8 cellular contexts compared by ENCODE assay signal in the genomic region with DNA sequence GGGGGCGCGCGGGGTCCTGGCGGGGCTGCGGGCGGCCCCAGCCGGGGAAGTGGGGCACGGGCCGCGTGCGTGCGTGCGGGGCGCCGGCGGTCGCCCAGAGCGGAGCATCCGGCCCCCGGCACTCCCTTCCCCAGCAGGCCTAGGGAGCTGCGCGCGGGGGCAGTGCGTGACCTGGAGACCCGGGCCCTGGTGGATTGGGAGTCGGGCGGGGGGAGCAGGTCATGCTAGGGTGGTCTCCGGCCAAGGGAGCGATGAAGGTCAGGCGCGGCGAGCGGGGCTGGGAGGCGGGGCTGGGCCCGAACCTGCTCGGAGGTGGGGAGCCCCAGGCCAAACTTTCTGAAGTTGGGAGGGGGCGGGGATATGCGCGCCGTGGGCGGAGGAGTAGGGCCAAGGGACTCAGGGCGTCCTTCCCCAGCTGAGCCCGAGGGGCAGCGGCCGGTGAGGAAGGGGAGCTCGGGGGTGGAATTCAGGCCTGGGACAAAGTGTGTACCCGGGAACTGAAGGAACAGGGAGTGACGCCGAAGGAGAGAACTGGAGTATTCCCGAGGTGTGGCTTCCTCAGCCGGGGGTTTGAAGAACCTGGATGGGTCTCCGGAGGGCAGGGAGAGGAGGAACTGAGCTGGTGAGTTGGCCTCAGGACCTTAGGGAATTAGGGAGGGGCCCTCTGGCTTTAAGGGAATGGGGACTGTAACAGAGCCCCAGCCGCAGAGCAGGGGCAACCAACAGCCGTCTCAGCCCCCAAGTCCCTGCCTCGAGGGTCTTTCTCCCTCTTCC. TPM values are rescaled to one million over a fixed set of nuclear protein-coding genes. Genes with fewer than 3 reads are reported as not detected.
DNase-seq lines count a peak whose midpoint lies in the region; ATAC-seq, FAIRE-seq and TF ChIP-seq lines count a peak whose summit lies in the region.

No MANE protein-coding gene starts in this region.

- H3K4me1 ChIP-seq in RWPE2 (ENCODE audit: insufficient read depth, poor library complexity, severe bottlenecking): peaks cover 21% of the 10 kb centered on the region
- peaks cover 8 to 29% of the 10 kb centered on the region in 2 experiments; a peak in 4 of 5 replicates for H3K4me1 ChIP-seq in K562 (replicated peaks in 1 of 2; ENCODE audit: control insufficient read depth in 2 of 2, insufficient read depth in 2 of 2, low read length in 2 of 2)

- TF ChIP-seq EP300 in K562 (IDR thresholded peaks at IDR 0.05; ENCODE audit: low read length): no peak

- DNase-seq in Right ventricle myocardium inferior (ENCODE audit: missing footprints): no peak
- DNase-seq in cardiac septum (ENCODE audit: low spot score): no peak
- DNase-seq in RWPE2 (ENCODE audit: low spot score): peak; percentile 62
- peak; percentile 56 to 75 (median 68) for DNase-seq in K562 (ENCODE audit: extremely low read depth in 1 of 4, low spot score in 3 of 4)
- no peak for DNase-seq in kidney epithelial cell (ENCODE audit: low read depth)
- peak; percentile 49 for DNase-seq in stimulated activated CD4-positive, alpha-beta T cell treated with anti-CD3 and anti-CD28 coated beads, Interleukin-1b, Interleukin-23, amount 100 ng/mL, for 48 hours
- DNase-seq in D721Med (ENCODE audit: insufficient read length, low spot score): no peak

- ATAC-seq in Right ventricle myocardium inferior (peak; percentile 44), HG02970 (IDR thresholded peaks at IDR 0.05; ENCODE audit: low FRiP score, unreplicated experiment) (peak; percentile 42), RWPE2 (ENCODE audit: low read depth) (peak; percentile 41), K562 (peak; percentile 66)

- peaks cover 18% of the 10 kb centered on the region for H3K79me2 ChIP-seq in K562 (ENCODE audit: control insufficient read depth, insufficient read depth, low read length)

- H2AFZ ChIP-seq in K562 (ENCODE audit: low read depth, low read length): peak overlapping the region; percentile 89

- FAIRE-seq in K562 (lab: Jason Lieb, UNC): no peak
- FAIRE-seq in D721Med (lab: Jason Lieb, UNC): no peak

- peaks cover 5% of the 10 kb centered on the region; the same call in 1 of the 2 replicates for H3K36me3 ChIP-seq in RWPE2 (ENCODE audit: low read depth)
- H3K36me3 ChIP-seq in K562 (ENCODE audit: control insufficient read depth, insufficient read depth, low read length): no peaks in the 10 kb centered on the region
- no peaks in the 10 kb centered on the region for H3K36me3 ChIP-seq in kidney epithelial cell (ENCODE audit: control insufficient read depth, insufficient read depth, low read length)

- in situ Hi-C loops in K562 (cut with MboI): no loop called here

- WGBS in K562 (ENCODE audit: insufficient coverage, low coverage, missing lambda C conversion rate): 2% methylated on average over 23 of the region's 55 CpGs

- no peak; the same call in 1 of the 2 replicates for TF ChIP-seq POLR2A in K562 (conservative IDR thresholded peaks at IDR 0.05)

- H4K20me1 ChIP-seq in K562 (replicated peaks; ENCODE audit: control insufficient read depth, insufficient read depth, low read length): no peaks in the 10 kb centered on the region; the same call in 1 of the 2 replicates

- H3K4me3 ChIP-seq in RWPE2 (ENCODE audit: severe bottlenecking) (peak overlapping the region; percentile 84), K562 (peak overlapping the region; percentile 81), kidney epithelial cell (ENCODE audit: low read depth, low read length) (peak overlapping the region; percentile 51)

- H3K27ac ChIP-seq in RWPE2 (ENCODE audit: poor library complexity, severe bottlenecking) (peak overlapping the region; percentile 60), K562 (ENCODE audit: extremely low read depth, low read depth, low read length) (peak overlapping the region; percentile 66)

- no peaks in the 10 kb centered on the region for H3K27me3 ChIP-seq in RWPE2 (ENCODE audit: insufficient read depth, poor library complexity, severe bottlenecking)
- H3K27me3 ChIP-seq in K562 (ENCODE audit: control insufficient read depth in 2 of 2, insufficient read depth in 2 of 2, low read length in 2 of 2): no peaks in the 10 kb centered on the region
- H3K27me3 ChIP-seq in kidney epithelial cell (ENCODE audit: control insufficient read depth, insufficient read depth, low read length): no peaks in the 10 kb centered on the region

- H3K9me3 ChIP-seq in RWPE2 (ENCODE audit: severe bottlenecking) (no peaks in the 10 kb centered on the region), K562 (replicated peaks; ENCODE audit: control insufficient read depth, insufficient read depth, low read depth, low read length) (peaks cover 6% of the 10 kb centered on the region)

- no peak for TF ChIP-seq RAD21 in K562 (CRISPR knock-in tag; conservative IDR thresholded peaks at IDR 0.05 in 1 of 2, IDR thresholded peaks at IDR 0.05 in 1 of 2)

- no peak for TF ChIP-seq CTCF in RWPE2 (IDR thresholded peaks at IDR 0.05; ENCODE audit: poor library complexity, severe bottlenecking)
- no peak for TF ChIP-seq CTCF in K562 (IDR thresholded peaks at IDR 0.05 in 2 of 3, conservative IDR thresholded peaks at IDR 0.05 in 1 of 3; ENCODE audit: insufficient read depth in 2 of 3, low read depth in 1 of 3, low read length in 3 of 3)
- TF ChIP-seq CTCF in kidney epithelial cell (IDR thresholded peaks at IDR 0.05; ENCODE audit: insufficient read depth, low read length, poor library complexity, severe bottlenecking): no peak
- TF ChIP-seq CTCF in D721Med (IDR thresholded peaks at IDR 0.05; ENCODE audit: insufficient read depth, missing control alignments): no peak

- H3K9me1 ChIP-seq in K562 (ENCODE audit: control insufficient read depth, insufficient read depth, low read length): peaks cover 3% of the 10 kb centered on the region

- BruUV-seq in K562 (replicated peaks; lab: Mats Ljungman, UMichigan): TSS peak; percentile 45

- peak overlapping the region; percentile 88 for H3K4me2 ChIP-seq in K562 (ENCODE audit: insufficient read depth, low read length)

- CTCF ChIA-PET in K562 (lab: Yijun Ruan, JAX; ENCODE audit: low intra/inter-chr PET ratio): no interaction called here

- POLR2A ChIA-PET in K562 (lab: Yijun Ruan, JAX): interaction anchor here (0.6 to 1.2 kb wide), 7 partner anchors 9 to 1072 kb away, joined by 3 to 6 read pairs (median 3); no protein-coding TSS in a partner anchor

- H3K9ac ChIP-seq in K562 (ENCODE audit: insufficient read depth in 1 of 2, low read depth in 2 of 2, low read length in 2 of 2): peak overlapping the region; percentile 65 to 94

- intact Hi-C loops in Right ventricle myocardium inferior (cut with DNase I): no loop called here
- intact Hi-C loops in cardiac septum (cut with DNase I): no loop called here
- intact Hi-C loops in K562 (cut with micrococcal nuclease): no loop called here

RNA-seq across cellular contexts. Expression of gene XYLT2, which starts 0.6 kb away (rescaled TPM):
- total RNA-seq in Right ventricle myocardium inferior: 16.4 TPM
- 10.8 TPM for total RNA-seq in cardiac septum
- 16.9 and 49.3 TPM in 2 replicates for total RNA-seq in K562 (2011; cell fraction: chromatin; rRNA removed; ENCODE audit: low replicate concordance)
- 28.8 and 34.7 TPM in 2 replicates for total RNA-seq in K562 (2011; cell fraction: nucleolus; rRNA removed)
- 27.6 and 29.6 TPM in 2 replicates for total RNA-seq in K562 (2011; cell fraction: nucleoplasm; rRNA removed)
- total RNA-seq in K562 (2014; rRNA removed): 9.1 and 14.0 TPM in 2 replicates
- total RNA-seq in K562 (2014; rRNA removed; fragmentation: Illumina TruSeq; extraction: Trizol): 2.0 and 2.4 TPM in 2 replicates
- total RNA-seq in K562 (2015; rRNA removed; fragmentation: Illumina TruSeq; extraction: Trizol): 4.5 and 10.6 TPM in 2 replicates
- 8.9 and 9.5 TPM in 2 replicates for total RNA-seq in K562 (2021)
- 3.8 and 8.4 TPM in 2 replicates for polyA plus RNA-seq in K562 (2011; rRNA removed)
- polyA plus RNA-seq in K562 (2011; cell fraction: cytosol; rRNA removed): 7.0 and 11.0 TPM in 2 replicates
- 19.7 and 30.0 TPM in 2 replicates for polyA plus RNA-seq in K562 (2011; cell fraction: nucleus; rRNA removed)
- 6.2 and 10.6 TPM in 2 replicates for polyA plus RNA-seq in K562 (2012)
- 4.3 and 6.5 TPM in 2 replicates for polyA plus RNA-seq in K562 (2014; fragmentation: Illumina TruSeq; extraction: Trizol)
- polyA plus RNA-seq in K562 (2014; fragmentation: Nextera tagmentation; extraction: Ambion mirVana): 1 to 10 TPM in 1 of 2 experiments, under 1 TPM in 1; 0.63 to 1.0 TPM
- 7.3 and 8.0 TPM in 2 replicates for polyA plus RNA-seq in K562 (2014; rRNA removed)
- polyA minus RNA-seq in K562 (2011; rRNA and poly(A)+ RNA removed): 6.2 and 7.9 TPM in 2 replicates
- 8.8 and 29.4 TPM in 2 replicates for polyA minus RNA-seq in K562 (2011; cell fraction: cytosol; rRNA and poly(A)+ RNA removed)
- polyA minus RNA-seq in K562 (2011; cell fraction: nucleus; rRNA and poly(A)+ RNA removed): 9.4 and 10.1 TPM in 2 replicates
- 30.2 and 35.7 TPM in 2 replicates for total RNA-seq in kidney epithelial cell

RNA-seq across cellular contexts. Expression of gene MRPL27, which starts 26.5 kb away (rescaled TPM):
- total RNA-seq in Right ventricle myocardium inferior (85.0 TPM), cardiac septum (61.4 TPM), K562 (2014; rRNA removed) (99.4 and 102 TPM in 2 replicates), K562 (2014; rRNA removed; fragmentation: Illumina TruSeq; extraction: Trizol) (122 and 142 TPM in 2 replicates), K562 (2015; rRNA removed; fragmentation: Illumina TruSeq; extraction: Trizol) (123 and 127 TPM in 2 replicates), K562 (2021) (96.3 and 98.2 TPM in 2 replicates), kidney epithelial cell (89.2 and 92.5 TPM in 2 replicates)
- total RNA-seq in K562 (2011; cell fraction: chromatin; rRNA removed; ENCODE audit: low replicate concordance): 59.4 and 90.8 TPM in 2 replicates
- 82.5 and 90.0 TPM in 2 replicates for total RNA-seq in K562 (2011; cell fraction: nucleolus; rRNA removed)
- 74.9 and 93.1 TPM in 2 replicates for total RNA-seq in K562 (2011; cell fraction: nucleoplasm; rRNA removed)
- polyA plus RNA-seq in K562 (2011; rRNA removed) (127 and 146 TPM in 2 replicates), K562 (2014; fragmentation: Illumina TruSeq; extraction: Trizol) (103 and 105 TPM in 2 replicates), K562 (2014; fragmentation: Nextera tagmentation; extraction: Ambion mirVana) (100 to 1,000 TPM; 388 to 401 TPM), K562 (2014; rRNA removed) (138 and 143 TPM in 2 replicates)
- polyA plus RNA-seq in K562 (2011; cell fraction: cytosol; rRNA removed): 138 and 159 TPM in 2 replicates
- 67.4 and 86.4 TPM in 2 replicates for polyA plus RNA-seq in K562 (2011; cell fraction: nucleus; rRNA removed)
- 72.3 and 119 TPM in 2 replicates for polyA plus RNA-seq in K562 (2012)
- 80.5 and 86.3 TPM in 2 replicates for polyA minus RNA-seq in K562 (2011; rRNA and poly(A)+ RNA removed)
- polyA minus RNA-seq in K562 (2011; cell fraction: cytosol; rRNA and poly(A)+ RNA removed): 18.6 and 40.0 TPM in 2 replicates
- 31.5 and 50.3 TPM in 2 replicates for polyA minus RNA-seq in K562 (2011; cell fraction: nucleus; rRNA and poly(A)+ RNA removed)

RNA-seq across cellular contexts. Expression of gene EME1, which starts 26.5 kb away (rescaled TPM):
- total RNA-seq in Right ventricle myocardium inferior: 0.60 TPM
- 0.35 TPM for total RNA-seq in cardiac septum
- total RNA-seq in K562 (2011; cell fraction: chromatin; rRNA removed; ENCODE audit: low replicate concordance): 119 and 126 TPM in 2 replicates
- total RNA-seq in K562 (2011; cell fraction: nucleolus; rRNA removed): 73.0 and 74.5 TPM in 2 replicates
- total RNA-seq in K562 (2011; cell fraction: nucleoplasm; rRNA removed): 64.3 and 82.1 TPM in 2 replicates
- total RNA-seq in K562 (2014; rRNA removed): 18.8 and 28.0 TPM in 2 replicates
- total RNA-seq in K562 (2014; rRNA removed; fragmentation: Illumina TruSeq; extraction: Trizol): 17.6 and 21.4 TPM in 2 replicates
- total RNA-seq in K562 (2015; rRNA removed; fragmentation: Illumina TruSeq; extraction: Trizol): 16.6 and 17.6 TPM in 2 replicates
- total RNA-seq in K562 (2021): 16.8 and 20.1 TPM in 2 replicates
- 44.1 and 61.3 TPM in 2 replicates for polyA plus RNA-seq in K562 (2011; rRNA removed)
- 15.3 and 28.4 TPM in 2 replicates for polyA plus RNA-seq in K562 (2011; cell fraction: cytosol; rRNA removed)
- polyA plus RNA-seq in K562 (2011; cell fraction: nucleus; rRNA removed): 254 and 409 TPM in 2 replicates
- polyA plus RNA-seq in K562 (2012): 42.1 and 48.1 TPM in 2 replicates
- polyA plus RNA-seq in K562 (2014; fragmentation: Illumina TruSeq; extraction: Trizol): 20.9 and 24.0 TPM in 2 replicates
- polyA plus RNA-seq in K562 (2014; fragmentation: Nextera tagmentation; extraction: Ambion mirVana): 10 to 100 TPM; 14.6 to 27.4 TPM
- 28.7 TPM in 2 replicates for polyA plus RNA-seq in K562 (2014; rRNA removed)
- 24.1 and 34.7 TPM in 2 replicates for polyA minus RNA-seq in K562 (2011; rRNA and poly(A)+ RNA removed)
- polyA minus RNA-seq in K562 (2011; cell fraction: cytosol; rRNA and poly(A)+ RNA removed): 7.2 and 9.6 TPM in 2 replicates
- polyA minus RNA-seq in K562 (2011; cell fraction: nucleus; rRNA and poly(A)+ RNA removed): 28.1 and 57.5 TPM in 2 replicates
- total RNA-seq in kidney epithelial cell: 1.9 and 2.7 TPM in 2 replicates

RNA-seq across cellular contexts. Expression of gene LRRC59, which starts 50.8 kb away (rescaled TPM):
- 24.5 TPM for total RNA-seq in Right ventricle myocardium inferior
- total RNA-seq in cardiac septum: 32.9 TPM
- 69.1 and 116 TPM in 2 replicates for total RNA-seq in K562 (2011; cell fraction: chromatin; rRNA removed; ENCODE audit: low replicate concordance)
- 92.4 and 122 TPM in 2 replicates for total RNA-seq in K562 (2011; cell fraction: nucleolus; rRNA removed)
- total RNA-seq in K562 (2011; cell fraction: nucleoplasm; rRNA removed): 127 and 192 TPM in 2 replicates
- total RNA-seq in K562 (2014; rRNA removed): 187 and 221 TPM in 2 replicates
- total RNA-seq in K562 (2014; rRNA removed; fragmentation: Illumina TruSeq; extraction: Trizol): 154 and 156 TPM in 2 replicates
- total RNA-seq in K562 (2015; rRNA removed; fragmentation: Illumina TruSeq; extraction: Trizol): 187 TPM in 2 replicates
- total RNA-seq in K562 (2021): 223 and 244 TPM in 2 replicates
- polyA plus RNA-seq in K562 (2011; rRNA removed): 119 and 158 TPM in 2 replicates
- polyA plus RNA-seq in K562 (2011; cell fraction: cytosol; rRNA removed): 85.0 and 92.7 TPM in 2 replicates
- polyA plus RNA-seq in K562 (2011; cell fraction: nucleus; rRNA removed): 52.0 and 69.3 TPM in 2 replicates
- 201 and 212 TPM in 2 replicates for polyA plus RNA-seq in K562 (2012)
- polyA plus RNA-seq in K562 (2014; fragmentation: Illumina TruSeq; extraction: Trizol): 206 and 214 TPM in 2 replicates
- 10 to 100 TPM; 27.8 to 38.7 TPM for polyA plus RNA-seq in K562 (2014; fragmentation: Nextera tagmentation; extraction: Ambion mirVana)
- polyA plus RNA-seq in K562 (2014; rRNA removed): 118 and 134 TPM in 2 replicates
- polyA minus RNA-seq in K562 (2011; rRNA and poly(A)+ RNA removed): 198 and 249 TPM in 2 replicates
- 104 and 126 TPM in 2 replicates for polyA minus RNA-seq in K562 (2011; cell fraction: cytosol; rRNA and poly(A)+ RNA removed)
- 35.8 and 66.0 TPM in 2 replicates for polyA minus RNA-seq in K562 (2011; cell fraction: nucleus; rRNA and poly(A)+ RNA removed)
- 172 and 179 TPM in 2 replicates for total RNA-seq in kidney epithelial cell

Comparison
In these comparisons a context has a peak if more than half of its experiments do, and no peak if none do; other contexts are left out.
1. DNase-seq: peak in RWPE2 (single experiment), K562 (4 of 4) and stimulated activated CD4-positive, alpha-beta T cell treated with anti-CD3 and anti-CD28 coated beads, Interleukin-1b, Interleukin-23, amount 100 ng/mL, for 48 hours (single experiment); none in Right ventricle myocardium inferior (single experiment), cardiac septum (single experiment), kidney epithelial cell (single experiment) and D721Med (single experiment).
2. Peak in every context shown above with its lines, with median percentiles within 50 percentile points of each other: ATAC-seq and H3K4me3 ChIP-seq.